Comparison of ENCODE assay signal across 9 cellular contexts in genomic region chr16:67055712-67056487, GRCh38. TPM values are rescaled to one million over a fixed set of nuclear protein-coding genes. Genes with fewer than 3 reads are reported as not detected.
A peak's percentile ranks its signal among the peaks of the same experiment; 100 is the strongest.
DNase-seq lines count a peak whose midpoint lies in the region; ATAC-seq and TF ChIP-seq lines count a peak whose summit lies in the region.
"Had no signal": no experiment of that assay in that cellular context is flagged by ENCODE, and none has a peak within 500 bp of the region (broad histone marks: within the 10 kb centered on the region; RNA-seq: fewer than 3 reads in every experiment).

No MANE protein-coding gene starts in this region.

- H3K4me3 ChIP-seq in ACC112 (ENCODE audit: low read depth, low read length) (peak overlapping the region; percentile 34; the same call in 1 of the 2 replicates), SK-N-SH (ENCODE audit: low read depth in 2 of 2, low read length in 1 of 2) (peak overlapping the region in 1 of 2 experiments; percentile 15; a peak in 2 of 4 replicates), fibroblast of pulmonary artery (replicated peaks; ENCODE audit: low read depth, low read length) (no peak overlapping the region), left ventricle myocardium inferior (no peak overlapping the region)

- DNase-seq in SK-N-SH (peak; percentile 21), fibroblast of pulmonary artery (ENCODE audit: low read depth) (peak; percentile 84), left ventricle myocardium inferior (no peak), T-helper 9 cell (no peak)
- DNase-seq in stimulated activated CD4-positive, alpha-beta T cell treated with anti-CD3 and anti-CD28 coated beads, Interleukin-4, amount 100 ng/mL, for 4 hours = no peak
- DNase-seq: nephron progenitor cell had no signal

- TF ChIP-seq EP300 in SK-N-SH (IDR thresholded peaks at IDR 0.05; ENCODE audit: borderline replicate concordance in 1 of 2, low read depth in 1 of 2, low read length in 1 of 2) = peak; percentile 12 to 76; a peak in 2 of 4 replicates

- intact Hi-C loops in left ventricle myocardium inferior (cut with micrococcal nuclease) = no loop called here

- TF ChIP-seq CTCF in SK-N-SH (IDR thresholded peaks at IDR 0.05) (no peak), fibroblast of pulmonary artery (IDR thresholded peaks at IDR 0.05; ENCODE audit: low read length, missing control alignments) (no peak), left ventricle myocardium inferior (IDR thresholded peaks at IDR 0.05; ENCODE audit: borderline replicate concordance) (no peak)

- no peaks in the 10 kb centered on the region; the same call in 1 of the 2 replicates for H4K20me1 ChIP-seq in SK-N-SH (ENCODE audit: insufficient read depth)

- CTCF ChIA-PET in SK-N-SH (lab: Yijun Ruan, JAX) = interaction anchor here (0.9 to 2.0 kb wide), 3 partner anchors 9 to 94 kb away, joined by 3 to 8 read pairs (median 4); partner anchors contain the start of gene CES3

- H3K9me3 ChIP-seq in SK-N-SH (no peaks in the 10 kb centered on the region), left ventricle myocardium inferior (replicated peaks) (no peaks in the 10 kb centered on the region)

- peaks cover 57% of the 10 kb centered on the region for H3F3A ChIP-seq in SK-N-SH (replicated peaks; ENCODE audit: insufficient read depth)

- no peak for TF ChIP-seq RAD21 in SK-N-SH (IDR thresholded peaks at IDR 0.05; ENCODE audit: low read length)

- H3K27me3 ChIP-seq in ACC112 (ENCODE audit: insufficient read depth, low read length) (no peaks in the 10 kb centered on the region), SK-N-SH (ENCODE audit: insufficient read depth) (no peaks in the 10 kb centered on the region), left ventricle myocardium inferior (ENCODE audit: low read depth) (no peaks in the 10 kb centered on the region)

- 43% methylated on average over 4 of the region's 4 CpGs for WGBS in SK-N-SH (ENCODE audit: low lambda C conversion rate)

- no peaks in the 10 kb centered on the region for H3K9me2 ChIP-seq in SK-N-SH

- H3K27ac ChIP-seq in ACC112 (ENCODE audit: low read depth, low read length) (peak overlapping the region; percentile 60), SK-N-SH (ENCODE audit: low read depth in 2 of 2, low read length in 1 of 2) (peak overlapping the region; percentile 29 to 85; a peak in 2 of 4 replicates), left ventricle myocardium inferior (replicated peaks) (no peak overlapping the region)

- H3K9ac ChIP-seq in SK-N-SH = peak overlapping the region; percentile 40; the same call in 1 of the 2 replicates

- POLR2A ChIA-PET in SK-N-SH (lab: Yijun Ruan, JAX) = no interaction called here

- no peak overlapping the region for H2AFZ ChIP-seq in ACC112 (ENCODE audit: low read length, unreplicated experiment)
- H2AFZ ChIP-seq in SK-N-SH (ENCODE audit: low read depth) = no peak overlapping the region

- H3K36me3 ChIP-seq in ACC112 (ENCODE audit: insufficient read depth, low read length) (peaks cover 9% of the 10 kb centered on the region; the same call in 1 of the 2 replicates), SK-N-SH (replicated peaks in 1 of 2; ENCODE audit: control insufficient read depth in 1 of 2, insufficient read depth in 2 of 2, low read length in 1 of 2) (peaks cover 0 to 27% of the 10 kb centered on the region in 2 experiments), left ventricle myocardium inferior (peaks cover 4% of the 10 kb centered on the region)

- peak overlapping the region; percentile 54 for H3K4me2 ChIP-seq in SK-N-SH

- H3K4me1 ChIP-seq in ACC112 (ENCODE audit: control insufficient read depth, insufficient read depth, low read length, unreplicated experiment) (peaks cover 13% of the 10 kb centered on the region), SK-N-SH (ENCODE audit: control insufficient read depth in 1 of 2, insufficient read depth in 2 of 2, low read depth in 1 of 2, low read length in 1 of 2) (no peaks in the 10 kb centered on the region), left ventricle myocardium inferior (no peaks in the 10 kb centered on the region)

- H3K79me2 ChIP-seq in ACC112 (ENCODE audit: control insufficient read depth, insufficient read depth, low read length, unreplicated experiment) = peaks cover 74% of the 10 kb centered on the region
- peaks cover 89% of the 10 kb centered on the region for H3K79me2 ChIP-seq in SK-N-SH (ENCODE audit: insufficient read depth)

- peak; percentile 71 for ATAC-seq in GM19395 (IDR thresholded peaks at IDR 0.05; ENCODE audit: unreplicated experiment)
- ATAC-seq in GM21515 (IDR thresholded peaks at IDR 0.05; ENCODE audit: unreplicated experiment) = no peak

TF ChIP-seq in SK-N-SH, 30 proteins besides CTCF, POLR2A, EP300 and RAD21 (continues in another document):
- TF ChIP-seq EZH2phosphoT487 (IDR thresholded peaks at IDR 0.05; ENCODE audit: borderline replicate concordance, low read depth) (no peak), IRF3 (IDR thresholded peaks at IDR 0.05; ENCODE audit: low read depth, low read length) (no peak), TAF1 (IDR thresholded peaks at IDR 0.05; ENCODE audit: borderline replicate concordance, low read depth, low read length) (no peak), USF2 (IDR thresholded peaks at IDR 0.05; ENCODE audit: borderline replicate concordance, low read depth, low read length) (no peak), GABPA (IDR thresholded peaks at IDR 0.05; ENCODE audit: low read depth) (no peak), PBX3 (IDR thresholded peaks at IDR 0.05) (peak; percentile 96), POLR2AphosphoS5 (IDR thresholded peaks at IDR 0.05; ENCODE audit: low read depth, low read length) (peak; percentile 74; the same call in 1 of the 2 replicates), FOXJ3 (CRISPR knock-in tag; IDR thresholded peaks at IDR 0.05) (no peak), RCOR1 (IDR thresholded peaks at IDR 0.05; ENCODE audit: low read length) (no peak), SIN3A (IDR thresholded peaks at IDR 0.05; ENCODE audit: borderline replicate concordance, low read depth, low read length) (peak; percentile 99), FOSL2 (IDR thresholded peaks at IDR 0.05; ENCODE audit: borderline replicate concordance, low read depth) (peak; percentile 98), TEAD4 (IDR thresholded peaks at IDR 0.05; ENCODE audit: borderline replicate concordance, insufficient read depth) (peak; percentile 31; the same call in 1 of the 2 replicates), RXRA (IDR thresholded peaks at IDR 0.05; ENCODE audit: borderline replicate concordance, low read depth) (peak; percentile 30; the same call in 1 of the 2 replicates)

RNA-seq across cellular contexts. Expression of gene CBFB, which starts 27.0 kb away (rescaled TPM):
- 38.8 and 40.1 TPM in 2 replicates for polyA plus RNA-seq in SK-N-SH (2012; rRNA removed)
- polyA plus RNA-seq in SK-N-SH (2012; cell fraction: cytosol; rRNA removed) = 53.2 and 79.2 TPM in 2 replicates
- 23.6 and 34.2 TPM in 2 replicates for polyA plus RNA-seq in SK-N-SH (2012; cell fraction: nucleus; rRNA removed)
- total RNA-seq in left ventricle myocardium inferior = 25.2 TPM

RNA-seq across cellular contexts. Expression of gene PHAF1, which starts 53.8 kb away (rescaled TPM):
- 17.3 and 22.6 TPM in 2 replicates for polyA plus RNA-seq in SK-N-SH (2012; rRNA removed)
- polyA plus RNA-seq in SK-N-SH (2012; cell fraction: cytosol; rRNA removed) = 13.9 and 17.5 TPM in 2 replicates
- 37.7 and 44.0 TPM in 2 replicates for polyA plus RNA-seq in SK-N-SH (2012; cell fraction: nucleus; rRNA removed)
- 10.4 TPM for total RNA-seq in left ventricle myocardium inferior

Comparison
In these comparisons a context has a peak if more than half of its experiments do, and no peak if none do; other contexts are left out.
1. DNase-seq: peak in SK-N-SH (single experiment) and fibroblast of pulmonary artery (single experiment); none in left ventricle myocardium inferior (single experiment), T-helper 9 cell (single experiment) and stimulated activated CD4-positive, alpha-beta T cell treated with anti-CD3 and anti-CD28 coated beads, Interleukin-4, amount 100 ng/mL, for 4 hours (0 of 2).